9 cellular contexts compared by ENCODE assay signal in genomic region chrX:48430166-48430565, GRCh38. TPM values are rescaled to one million over a fixed set of nuclear protein-coding genes. Genes with fewer than 3 reads are reported as not detected.
"Had no signal": no experiment of that assay in that cellular context is flagged by ENCODE, and none has a peak within 500 bp of the region (broad histone marks: within the 10 kb centered on the region; RNA-seq: fewer than 3 reads in every experiment).

No MANE protein-coding gene starts in this region.

RNA-seq across cellular contexts. Expression of gene SSX4B, which starts 18.4 kb away (rescaled TPM):
- total RNA-seq: HepG2, IMR-90, NCI-H460, PC-9, Peyer's patch, T-cell had no signal
- polyA plus RNA-seq: HepG2, IMR-90, SK-N-SH had no signal

RNA-seq across cellular contexts. Expression of gene SLC38A5, which starts 39.9 kb away (rescaled TPM):
- total RNA-seq: HT1080, SK-MEL-5 had no signal

RNA-seq across cellular contexts. Expression of gene SSX4, which starts 46.8 kb away (rescaled TPM):
- total RNA-seq: HepG2, IMR-90, NCI-H460, PC-9, Peyer's patch, T-cell had no signal
- polyA plus RNA-seq: HepG2, IMR-90, SK-N-SH had no signal
